ENCODE assay signal across 20 cellular contexts in genomic region chr2:176961759-176962158, GRCh38.
DNase-seq lines count a peak whose midpoint lies in the region; ATAC-seq, FAIRE-seq and TF ChIP-seq lines count a peak whose summit lies in the region.
"Had no signal": no experiment of that assay in that cellular context is flagged by ENCODE, and none has a peak within 500 bp of the region (broad histone marks: within the 10 kb centered on the region; RNA-seq: fewer than 3 reads in every experiment).

No MANE protein-coding gene starts in this region.

- no peak for TF ChIP-seq EP300 in H1 (IDR thresholded peaks at IDR 0.05; ENCODE audit: borderline replicate concordance in 1 of 2, low read depth in 2 of 2, low read length in 2 of 2)

- WGBS in H1 (ENCODE audit: extremely low coverage in 1 of 2, insufficient coverage in 1 of 2, insufficient read length in 1 of 2, insufficient replicate concordance in 2 of 2, low coverage in 1 of 2, low lambda C conversion rate in 2 of 2, missing lambda C conversion rate in 1 of 2), 2 experiments = 77% methylated on average over 6 of the region's 6 CpGs; no CpG with 5 or more reads in 1 of the 2 experiments

- no peaks in the 10 kb centered on the region for H3F3A ChIP-seq in GM23338 (replicated peaks; ENCODE audit: low read depth)

- H2AK5ac ChIP-seq in H1 (ENCODE audit: low read depth, low read length) = no peak overlapping the region

- H3K4me2 ChIP-seq in GM23338 (no peak overlapping the region), H1 (ENCODE audit: insufficient read depth in 1 of 2, low read depth in 2 of 2, low read length in 2 of 2) (no peak overlapping the region)
- H3K4me2 ChIP-seq: A549; BLaER1 treated with 17β-estradiol and CSF1 and Interleukin-3, amounts not matched to agents 10 nM and 100 nM had no signal

- H3K9me3 Mint-ChIP-seq in GM23338 (no peaks in the 10 kb centered on the region), WTC11 (no peaks in the 10 kb centered on the region)
- H3K9me3 Mint-ChIP-seq: CD4-positive, alpha-beta T cell; CD8-positive, alpha-beta T cell had no signal

- H3K4me3 Mint-ChIP-seq in GM23338 (no peak overlapping the region), WTC11 (no peak overlapping the region)
- H3K4me3 Mint-ChIP-seq: B cell; CD4-positive, alpha-beta T cell; CD8-positive, alpha-beta T cell had no signal

- DNase-seq in GM23338 (ENCODE audit: low spot score) = peak; percentile 50
- peak; percentile 12 for DNase-seq in WTC11 (ENCODE audit: low spot score)
- no peak for DNase-seq in H1 (ENCODE audit: low read depth in 1 of 2, low spot score in 2 of 2)
- DNase-seq in dermis blood vessel endothelial cell = no peak
- DNase-seq in NCI-H524 (lab: John Stamatoyannopoulos, UW) = no peak
- no peak for DNase-seq in GM19238 (ENCODE audit: insufficient read length, low spot score)
- DNase-seq: Caco-2; Calu3; CD4-positive, alpha-beta T cell; CD8-positive, alpha-beta T cell; DMS79 treated with DMSO at 0.1 percent for 48 hours; GF-D8 had no signal

- H3K4me1 ChIP-seq in GM23338 (ENCODE audit: insufficient read depth) (no peaks in the 10 kb centered on the region; the same call in 1 of the 2 replicates), H1 (replicated peaks in 1 of 4; ENCODE audit: control insufficient read depth in 3 of 4, insufficient read depth in 4 of 4, low read length in 3 of 4) (peaks cover 0 to 6% (median 0%) of the 10 kb centered on the region in 4 experiments; a peak in 1 of 7 replicates)
- H3K4me1 ChIP-seq: A549; BLaER1 treated with 17β-estradiol and CSF1 and Interleukin-3, amounts not matched to agents 10 nM and 100 nM; Caco-2 had no signal

- H2BK12ac ChIP-seq in H1 (ENCODE audit: low read depth, low read length) = no peak overlapping the region

- H3K27me3 ChIP-seq in GM23338 (ENCODE audit: insufficient read depth) (no peaks in the 10 kb centered on the region), H1 (replicated peaks in 1 of 4; ENCODE audit: control insufficient read depth in 3 of 4, extremely low read depth in 1 of 4, insufficient read depth in 3 of 4, low read length in 3 of 4) (no peaks in the 10 kb centered on the region)
- H3K27me3 ChIP-seq: BLaER1 treated with 17β-estradiol and CSF1 and Interleukin-3, amounts not matched to agents 10 nM and 100 nM had no signal

- no peaks in the 10 kb centered on the region for H3K79me1 ChIP-seq in H1 (ENCODE audit: low read depth, low read length)

- no peak overlapping the region for H3K9ac ChIP-seq in H1 (replicated peaks in 1 of 4; ENCODE audit: extremely low read depth in 1 of 4, low read depth in 3 of 4, low read length in 3 of 4)
- H3K9ac ChIP-seq: BLaER1 treated with 17β-estradiol and CSF1 and Interleukin-3, amounts not matched to agents 10 nM and 100 nM had no signal

- H2BK20ac ChIP-seq in H1 (ENCODE audit: low read length) = no peak overlapping the region

- no peak overlapping the region for H3K18ac ChIP-seq in H1 (ENCODE audit: extremely low read depth, low read length)

- H3K27ac Mint-ChIP-seq in GM23338 = peak overlapping the region; percentile 4; the same call in 1 of the 2 replicates
- no peak overlapping the region for H3K27ac Mint-ChIP-seq in WTC11
- H3K27ac Mint-ChIP-seq: B cell; CD4-positive, alpha-beta T cell; CD8-positive, alpha-beta T cell had no signal

- no peaks in the 10 kb centered on the region for H3K9me2 ChIP-seq in GM23338 (ENCODE audit: insufficient read depth)

- H3K27ac ChIP-seq in GM23338 (ENCODE audit: low read depth) (no peak overlapping the region), H1 (ENCODE audit: low read depth, low read length) (no peak overlapping the region)
- H3K27ac ChIP-seq: 22Rv1; A549; BLaER1 treated with 17β-estradiol and CSF1 and Interleukin-3, amounts not matched to agents 10 nM and 100 nM; C4-2B had no signal

- ATAC-seq in GM23338 (peak; percentile 81), WTC11 (peak; percentile 26; the same call in 1 of the 2 replicates)
- ATAC-seq: A549; CD8-positive, alpha-beta T cell had no signal

- peaks cover 3% of the 10 kb centered on the region for H3K27me3 Mint-ChIP-seq in GM23338 (ENCODE audit: insufficient read depth, low read depth, poor library complexity)
- no peaks in the 10 kb centered on the region for H3K27me3 Mint-ChIP-seq in WTC11 (ENCODE audit: low read depth)

- no peak for FAIRE-seq in H1 (lab: Jason Lieb, UNC)
- FAIRE-seq: A549, D721Med, G401.6, GM12891 had no signal

- H3K14ac ChIP-seq in H1 (ENCODE audit: insufficient read length) = no peak overlapping the region

- H3K79me2 ChIP-seq in GM23338 (replicated peaks; ENCODE audit: insufficient read depth) (no peaks in the 10 kb centered on the region), H1 (ENCODE audit: control insufficient read depth in 1 of 2, insufficient read depth in 2 of 2, low read length in 2 of 2) (no peaks in the 10 kb centered on the region)

- no peak for TF ChIP-seq RAD21 in H1 (IDR thresholded peaks at IDR 0.05 in 1 of 2, conservative IDR thresholded peaks at IDR 0.05 in 1 of 2; ENCODE audit: low read depth in 2 of 2, low read length in 2 of 2)

- H4K91ac ChIP-seq in H1 (replicated peaks; ENCODE audit: insufficient read length, low read length) = no peak overlapping the region

- H3K36me3 ChIP-seq in GM23338 (ENCODE audit: insufficient read depth) (no peaks in the 10 kb centered on the region), H1 (ENCODE audit: control insufficient read depth in 2 of 4, insufficient read depth in 4 of 4, low read length in 3 of 4) (no peaks in the 10 kb centered on the region)
- H3K36me3 ChIP-seq: BLaER1 treated with 17β-estradiol and CSF1 and Interleukin-3, amounts not matched to agents 10 nM and 100 nM had no signal

- POLR2A ChIA-PET in WTC11 (lab: Charles Lee) (no interaction called here), H1 (lab: Charles Lee; ENCODE audit: partially characterized antibody) (no interaction called here)

- H4K8ac ChIP-seq in H1 (ENCODE audit: extremely low read depth, insufficient read depth, low read length) = no peak overlapping the region

- TF ChIP-seq POLR2A in H1 (IDR thresholded peaks at IDR 0.05; ENCODE audit: control extremely low read depth in 1 of 2, low read depth in 2 of 2, low read length in 2 of 2) = no peak

- H2BK15ac ChIP-seq in H1 (ENCODE audit: low read length) = no peak overlapping the region

- no peak overlapping the region for H2BK120ac ChIP-seq in H1 (replicated peaks; ENCODE audit: low read depth, low read length)

- no peak for TF ChIP-seq CTCF in GM23338 (conservative IDR thresholded peaks at IDR 0.05; ENCODE audit: low read depth in 2 of 2)
- no peak for TF ChIP-seq CTCF in WTC11 (IDR thresholded peaks at IDR 0.05)
- no peak for TF ChIP-seq CTCF in H1 (IDR thresholded peaks at IDR 0.05; ENCODE audit: control extremely low read depth in 1 of 3, insufficient read depth in 1 of 3, low read depth in 1 of 3, low read length in 3 of 3)

- no peak overlapping the region for H3K56ac ChIP-seq in H1 (replicated peaks; ENCODE audit: insufficient read length, low read depth, low read length)

- H3K4me1 Mint-ChIP-seq in GM23338 (peaks cover 17% of the 10 kb centered on the region; the same call in 2 of the 3 replicates), WTC11 (peaks cover 11% of the 10 kb centered on the region)
- H3K4me1 Mint-ChIP-seq: B cell had no signal

- no peak overlapping the region for H4K5ac ChIP-seq in H1 (ENCODE audit: insufficient read length, low read depth, low read length)

- H3K4ac ChIP-seq in H1 (replicated peaks; ENCODE audit: insufficient read length, low read depth, low read length) = no peak overlapping the region

- H4K20me1 ChIP-seq in GM23338 (replicated peaks; ENCODE audit: insufficient read depth) = no peaks in the 10 kb centered on the region
- H4K20me1 ChIP-seq in H1 (replicated peaks in 1 of 2; ENCODE audit: control insufficient read depth in 1 of 2, insufficient read depth in 2 of 2, low read length in 2 of 2) = no peaks in the 10 kb centered on the region
- H4K20me1 ChIP-seq: BLaER1 treated with 17β-estradiol and CSF1 and Interleukin-3, amounts not matched to agents 10 nM and 100 nM had no signal

- H3K23me2 ChIP-seq in H1 (ENCODE audit: low read depth, low read length) = no peaks in the 10 kb centered on the region

- H2AFZ ChIP-seq in GM23338 (peak overlapping the region; percentile 28; the same call in 1 of the 2 replicates), H1 (ENCODE audit: low read length) (0 out of 2 replicates have a peak overlapping the region, but pooled peaks have one; percentile 28)

- CTCF ChIA-PET in WTC11 (lab: Charles Lee) = interaction anchor here (1.6 kb wide), 1 partner anchor 187 kb away, joined by 7 read pairs; no protein-coding TSS in a partner anchor
- CTCF ChIA-PET in H1 (lab: Charles Lee; ENCODE audit: partially characterized antibody) = interaction anchor here (1.4 to 1.6 kb wide), 2 partner anchors 39 to 144 kb away, joined by 3 read pairs; no protein-coding TSS in a partner anchor

- no peaks in the 10 kb centered on the region for H3K36me3 Mint-ChIP-seq in GM23338 (ENCODE audit: low read depth)
- no peaks in the 10 kb centered on the region for H3K36me3 Mint-ChIP-seq in WTC11
- H3K36me3 Mint-ChIP-seq: CD8-positive, alpha-beta T cell had no signal

- H3K9me3 ChIP-seq in H1 (ENCODE audit: insufficient read depth in 2 of 2, low read depth in 1 of 2, low read length in 1 of 2) = no peaks in the 10 kb centered on the region
- H3K9me3 ChIP-seq: A549; BLaER1 treated with 17β-estradiol and CSF1 and Interleukin-3, amounts not matched to agents 10 nM and 100 nM; Caco-2 had no signal

- no peak overlapping the region for H3K23ac ChIP-seq in H1 (ENCODE audit: insufficient read length)

- no peak overlapping the region for H3K4me3 ChIP-seq in GM23338
- H3K4me3 ChIP-seq in H1 (ENCODE audit: extremely low read depth in 1 of 4, insufficient read depth in 2 of 4, low read depth in 3 of 4, low read length in 4 of 4) = no peak overlapping the region
- H3K4me3 ChIP-seq: A549; BLaER1 treated with 17β-estradiol and CSF1 and Interleukin-3, amounts not matched to agents 10 nM and 100 nM had no signal

- H2BK5ac ChIP-seq in H1 (ENCODE audit: low read depth, low read length) = no peak overlapping the region

TF ChIP-seq in GM23338, 12 proteins besides CTCF, POLR2A, EP300 and RAD21 (continues in another document):
- TF ChIP-seq ZNF114 (CRISPR knock-in tag; IDR thresholded peaks at IDR 0.05) (no peak), ZNF331 (CRISPR knock-in tag; IDR thresholded peaks at IDR 0.05; ENCODE audit: low read depth) (no peak), JUNB (IDR thresholded peaks at IDR 0.05; ENCODE audit: unreplicated experiment) (no peak), EZH2phosphoT487 (IDR thresholded peaks at IDR 0.05; ENCODE audit: unreplicated experiment) (no peak)

TF ChIP-seq in H1, 55 proteins besides CTCF, POLR2A, EP300 and RAD21 (continues in another document):
- TF ChIP-seq SUZ12 (IDR thresholded peaks at IDR 0.05; ENCODE audit: low read length) = no peak
- no peak for TF ChIP-seq MAX (IDR thresholded peaks at IDR 0.05)
- TF ChIP-seq ASH2L (IDR thresholded peaks at IDR 0.05; ENCODE audit: low read length) = no peak
- TF ChIP-seq ZNF274 (IDR thresholded peaks at IDR 0.05; ENCODE audit: borderline replicate concordance, extremely low read depth, low read length) = no peak
- TF ChIP-seq JUND (IDR thresholded peaks at IDR 0.05; ENCODE audit: low read length) = no peak
- no peak for TF ChIP-seq NANOG (IDR thresholded peaks at IDR 0.05; ENCODE audit: insufficient read depth, low read depth, low read length, poor library complexity, severe bottlenecking)

Comparison
In these comparisons a context has a peak if more than half of its experiments do, and no peak if none do; other contexts are left out.
1. DNase-seq: peak in GM23338 (single experiment) and WTC11 (single experiment); none in H1 (0 of 2), dermis blood vessel endothelial cell (single experiment), NCI-H524 (0 of 2) and GM19238 (single experiment).